2 cellular contexts compared by ENCODE assay signal in genomic region chr2:111617299-111617803, GRCh38.
TF ChIP-seq lines count a peak whose summit lies in the region.

No MANE protein-coding gene starts in this region.

TF ChIP-seq in IMR-90, 13 proteins besides CTCF, POLR2A, EP300 and RAD21:
- TF ChIP-seq RCOR1 (IDR thresholded peaks at IDR 0.05; ENCODE audit: insufficient replicate concordance, low read length): no peak
- no peak for TF ChIP-seq RFX5 (IDR thresholded peaks at IDR 0.05; ENCODE audit: low read depth, low read length)
- TF ChIP-seq, protein P1, sequence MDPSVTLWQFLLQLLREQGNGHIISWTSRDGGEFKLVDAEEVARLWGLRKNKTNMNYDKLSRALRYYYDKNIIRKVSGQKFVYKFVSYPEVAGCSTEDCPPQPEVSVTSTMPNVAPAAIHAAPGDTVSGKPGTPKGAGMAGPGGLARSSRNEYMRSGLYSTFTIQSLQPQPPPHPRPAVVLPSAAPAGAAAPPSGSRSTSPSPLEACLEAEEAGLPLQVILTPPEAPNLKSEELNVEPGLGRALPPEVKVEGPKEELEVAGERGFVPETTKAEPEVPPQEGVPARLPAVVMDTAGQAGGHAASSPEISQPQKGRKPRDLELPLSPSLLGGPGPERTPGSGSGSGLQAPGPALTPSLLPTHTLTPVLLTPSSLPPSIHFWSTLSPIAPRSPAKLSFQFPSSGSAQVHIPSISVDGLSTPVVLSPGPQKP (IDR thresholded peaks at IDR 0.05; ENCODE audit: borderline replicate concordance, low read depth, low read length): no peak
- no peak for TF ChIP-seq NFE2L2 (IDR thresholded peaks at IDR 0.05; ENCODE audit: low read depth, low read length)
- TF ChIP-seq MXI1 (IDR thresholded peaks at IDR 0.05; ENCODE audit: borderline replicate concordance, low read depth, low read length): no peak
- no peak for TF ChIP-seq MAZ (IDR thresholded peaks at IDR 0.05; ENCODE audit: borderline replicate concordance, low read depth, low read length)
- TF ChIP-seq, protein P2, sequence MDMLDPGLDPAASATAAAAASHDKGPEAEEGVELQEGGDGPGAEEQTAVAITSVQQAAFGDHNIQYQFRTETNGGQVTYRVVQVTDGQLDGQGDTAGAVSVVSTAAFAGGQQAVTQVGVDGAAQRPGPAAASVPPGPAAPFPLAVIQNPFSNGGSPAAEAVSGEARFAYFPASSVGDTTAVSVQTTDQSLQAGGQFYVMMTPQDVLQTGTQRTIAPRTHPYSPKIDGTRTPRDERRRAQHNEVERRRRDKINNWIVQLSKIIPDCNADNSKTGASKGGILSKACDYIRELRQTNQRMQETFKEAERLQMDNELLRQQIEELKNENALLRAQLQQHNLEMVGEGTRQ (IDR thresholded peaks at IDR 0.05; ENCODE audit: low read depth, low read length): no peak
- no peak for TF ChIP-seq CHD1 (IDR thresholded peaks at IDR 0.05; ENCODE audit: low read depth, low read length)
- no peak for TF ChIP-seq MAFK (IDR thresholded peaks at IDR 0.05; ENCODE audit: low read depth, low read length)
- TF ChIP-seq CEBPB (IDR thresholded peaks at IDR 0.05; ENCODE audit: low read depth, low read length): no peak
- TF ChIP-seq SMC3 (IDR thresholded peaks at IDR 0.05; ENCODE audit: low read depth, low read length): no peak
- no peak for TF ChIP-seq BHLHE40 (IDR thresholded peaks at IDR 0.05; ENCODE audit: low read depth, low read length)
- no peak for TF ChIP-seq FOS (IDR thresholded peaks at IDR 0.05; ENCODE audit: low read depth, low read length)

TF ChIP-seq in HepG2, 621 proteins besides CTCF, POLR2A, EP300 and RAD21 (continues in another document):
- no peak for TF ChIP-seq NFKB2 (CRISPR knock-in tag; IDR thresholded peaks at IDR 0.05; ENCODE audit: borderline replicate concordance)
- peak; percentile 61; the same call in 1 of the 2 replicates for TF ChIP-seq NAIF1 (CRISPR knock-in tag; IDR thresholded peaks at IDR 0.05; ENCODE audit: borderline replicate concordance)
- no peak for TF ChIP-seq KDM1A (CRISPR knock-in tag; IDR thresholded peaks at IDR 0.05)
- 0 out of 2 replicates have a peak, but pooled peaks have one; percentile 24 for TF ChIP-seq ZNF816 (CRISPR knock-in tag; IDR thresholded peaks at IDR 0.05; ENCODE audit: borderline replicate concordance)
- TF ChIP-seq TFDP1 (CRISPR knock-in tag; IDR thresholded peaks at IDR 0.05; ENCODE audit: borderline replicate concordance): no peak
- no peak for TF ChIP-seq ATF7 (IDR thresholded peaks at IDR 0.05)
- no peak; the same call in 1 of the 2 replicates for TF ChIP-seq ATF7 (CRISPR knock-in tag; IDR thresholded peaks at IDR 0.05)
- TF ChIP-seq ZNF230 (CRISPR knock-in tag; IDR thresholded peaks at IDR 0.05): no peak
- peak; percentile 62 for TF ChIP-seq NR2C2 (CRISPR knock-in tag; IDR thresholded peaks at IDR 0.05; ENCODE audit: borderline replicate concordance)
- TF ChIP-seq IRF2 (CRISPR knock-in tag; IDR thresholded peaks at IDR 0.05): peak; percentile 19; the same call in 1 of the 2 replicates
- TF ChIP-seq ZNF331 (CRISPR knock-in tag; IDR thresholded peaks at IDR 0.05): peak; percentile 36; the same call in 1 of the 2 replicates
- TF ChIP-seq HDAC1 (CRISPR knock-in tag; IDR thresholded peaks at IDR 0.05): peak; percentile 40; the same call in 1 of the 2 replicates
- peak; percentile 51; the same call in 1 of the 2 replicates for TF ChIP-seq HNF4G (IDR thresholded peaks at IDR 0.05; ENCODE audit: borderline replicate concordance, low read depth, low read length)
- no peak; the same call in 1 of the 2 replicates for TF ChIP-seq HNF4G (CRISPR knock-in tag; IDR thresholded peaks at IDR 0.05; ENCODE audit: borderline replicate concordance, low read depth)
- no peak for TF ChIP-seq FIP1L1 (IDR thresholded peaks at IDR 0.05; ENCODE audit: borderline replicate concordance, insufficient read depth, low read depth, low read length)
- TF ChIP-seq ZNF280D (CRISPR knock-in tag; IDR thresholded peaks at IDR 0.05): peak; percentile 13; the same call in 1 of the 2 replicates
- TF ChIP-seq PRDM10 (CRISPR knock-in tag; IDR thresholded peaks at IDR 0.05; ENCODE audit: low read depth): no peak
- TF ChIP-seq ZNF512 (CRISPR knock-in tag; IDR thresholded peaks at IDR 0.05): no peak
- TF ChIP-seq KAT2B (IDR thresholded peaks at IDR 0.05; ENCODE audit: borderline replicate concordance, low read depth, low read length): peak; percentile 13; the same call in 1 of the 2 replicates
- TF ChIP-seq GATA4 (IDR thresholded peaks at IDR 0.05; ENCODE audit: borderline replicate concordance, low read depth): peak; percentile 21; the same call in 1 of the 2 replicates
- peak; percentile 89 to 93 for TF ChIP-seq NR2F1 (CRISPR knock-in tag; IDR thresholded peaks at IDR 0.05)
- TF ChIP-seq RXRB (CRISPR knock-in tag; IDR thresholded peaks at IDR 0.05; ENCODE audit: borderline replicate concordance): peak; percentile 86
- peak; percentile 75; the same call in 1 of the 2 replicates for TF ChIP-seq FOXJ3 (CRISPR knock-in tag; IDR thresholded peaks at IDR 0.05; ENCODE audit: borderline replicate concordance)
- peak; percentile 84; the same call in 1 of the 2 replicates for TF ChIP-seq NFIC (IDR thresholded peaks at IDR 0.05; ENCODE audit: low read length)
- peak; percentile 80 for TF ChIP-seq CREM (IDR thresholded peaks at IDR 0.05)
- TF ChIP-seq CREM (CRISPR knock-in tag; IDR thresholded peaks at IDR 0.05): no peak
- TF ChIP-seq POGZ (CRISPR knock-in tag; IDR thresholded peaks at IDR 0.05): peak; percentile 31; the same call in 1 of the 2 replicates
- peak; percentile 62 for TF ChIP-seq BCL6 (CRISPR knock-in tag; IDR thresholded peaks at IDR 0.05)
- TF ChIP-seq ZNF34 (CRISPR knock-in tag; IDR thresholded peaks at IDR 0.05; ENCODE audit: borderline replicate concordance): no peak
- TF ChIP-seq MED1 (CRISPR knock-in tag; IDR thresholded peaks at IDR 0.05): peak; percentile 61
- TF ChIP-seq GTF2F1 (IDR thresholded peaks at IDR 0.05; ENCODE audit: low read length): no peak
- no peak for TF ChIP-seq ZNF20 (CRISPR knock-in tag; IDR thresholded peaks at IDR 0.05)
- TF ChIP-seq TARDBP (CRISPR knock-in tag; IDR thresholded peaks at IDR 0.05): peak; percentile 40; the same call in 1 of the 2 replicates
- TF ChIP-seq, protein P3, sequence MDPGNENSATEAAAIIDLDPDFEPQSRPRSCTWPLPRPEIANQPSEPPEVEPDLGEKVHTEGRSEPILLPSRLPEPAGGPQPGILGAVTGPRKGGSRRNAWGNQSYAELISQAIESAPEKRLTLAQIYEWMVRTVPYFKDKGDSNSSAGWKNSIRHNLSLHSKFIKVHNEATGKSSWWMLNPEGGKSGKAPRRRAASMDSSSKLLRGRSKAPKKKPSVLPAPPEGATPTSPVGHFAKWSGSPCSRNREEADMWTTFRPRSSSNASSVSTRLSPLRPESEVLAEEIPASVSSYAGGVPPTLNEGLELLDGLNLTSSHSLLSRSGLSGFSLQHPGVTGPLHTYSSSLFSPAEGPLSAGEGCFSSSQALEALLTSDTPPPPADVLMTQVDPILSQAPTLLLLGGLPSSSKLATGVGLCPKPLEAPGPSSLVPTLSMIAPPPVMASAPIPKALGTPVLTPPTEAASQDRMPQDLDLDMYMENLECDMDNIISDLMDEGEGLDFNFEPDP (CRISPR knock-in tag; conservative IDR thresholded peaks at IDR 0.05): no peak
- no peak for TF ChIP-seq ZNF883 (CRISPR knock-in tag; IDR thresholded peaks at IDR 0.05; ENCODE audit: not compliant biosample characterization)
- no peak for TF ChIP-seq ZBTB42 (CRISPR knock-in tag; IDR thresholded peaks at IDR 0.05)
- peak; percentile 43; the same call in 1 of the 2 replicates for TF ChIP-seq FOXK1 (CRISPR knock-in tag; IDR thresholded peaks at IDR 0.05; ENCODE audit: borderline replicate concordance, low read depth)
- peak; percentile 97 for TF ChIP-seq NR2F6 (IDR thresholded peaks at IDR 0.05)
- TF ChIP-seq NR2F6 (CRISPR knock-in tag; IDR thresholded peaks at IDR 0.05): peak; percentile 94
- no peak for TF ChIP-seq TCF12 (IDR thresholded peaks at IDR 0.05)
- TF ChIP-seq TCF12 (CRISPR knock-in tag; IDR thresholded peaks at IDR 0.05): no peak
- TF ChIP-seq, protein P4, sequence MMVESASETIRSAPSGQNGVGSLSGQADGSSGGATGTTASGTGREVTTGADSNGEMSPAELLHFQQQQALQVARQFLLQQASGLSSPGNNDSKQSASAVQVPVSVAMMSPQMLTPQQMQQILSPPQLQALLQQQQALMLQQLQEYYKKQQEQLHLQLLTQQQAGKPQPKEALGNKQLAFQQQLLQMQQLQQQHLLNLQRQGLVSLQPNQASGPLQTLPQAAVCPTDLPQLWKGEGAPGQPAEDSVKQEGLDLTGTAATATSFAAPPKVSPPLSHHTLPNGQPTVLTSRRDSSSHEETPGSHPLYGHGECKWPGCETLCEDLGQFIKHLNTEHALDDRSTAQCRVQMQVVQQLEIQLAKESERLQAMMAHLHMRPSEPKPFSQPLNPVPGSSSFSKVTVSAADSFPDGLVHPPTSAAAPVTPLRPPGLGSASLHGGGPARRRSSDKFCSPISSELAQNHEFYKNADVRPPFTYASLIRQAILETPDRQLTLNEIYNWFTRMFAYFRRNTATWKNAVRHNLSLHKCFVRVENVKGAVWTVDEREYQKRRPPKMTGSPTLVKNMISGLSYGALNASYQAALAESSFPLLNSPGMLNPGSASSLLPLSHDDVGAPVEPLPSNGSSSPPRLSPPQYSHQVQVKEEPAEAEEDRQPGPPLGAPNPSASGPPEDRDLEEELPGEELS (CRISPR knock-in tag; IDR thresholded peaks at IDR 0.05): peak; percentile 83
- TF ChIP-seq TRIM24 (CRISPR knock-in tag; IDR thresholded peaks at IDR 0.05): 0 out of 2 replicates have a peak, but pooled peaks have one; percentile 52
- TF ChIP-seq ZNF317 (CRISPR knock-in tag; IDR thresholded peaks at IDR 0.05): peak; percentile 76
- peak; percentile 95 for TF ChIP-seq NR2F2 (IDR thresholded peaks at IDR 0.05; ENCODE audit: borderline replicate concordance, low read depth)
- TF ChIP-seq MEIS2 (CRISPR knock-in tag; IDR thresholded peaks at IDR 0.05): no peak
- TF ChIP-seq MIXL1 (CRISPR knock-in tag; IDR thresholded peaks at IDR 0.05): no peak; the same call in 1 of the 2 replicates
- TF ChIP-seq ZNF670 (CRISPR knock-in tag; IDR thresholded peaks at IDR 0.05; ENCODE audit: borderline replicate concordance): no peak
- 0 out of 2 replicates have a peak, but pooled peaks have one; percentile 65 for TF ChIP-seq TGIF2 (CRISPR knock-in tag; IDR thresholded peaks at IDR 0.05)
- peak; percentile 72 for TF ChIP-seq SKI (IDR thresholded peaks at IDR 0.05; ENCODE audit: partially characterized antibody)
